ENCODE assay signal across 14 cellular contexts in the genomic region with DNA sequence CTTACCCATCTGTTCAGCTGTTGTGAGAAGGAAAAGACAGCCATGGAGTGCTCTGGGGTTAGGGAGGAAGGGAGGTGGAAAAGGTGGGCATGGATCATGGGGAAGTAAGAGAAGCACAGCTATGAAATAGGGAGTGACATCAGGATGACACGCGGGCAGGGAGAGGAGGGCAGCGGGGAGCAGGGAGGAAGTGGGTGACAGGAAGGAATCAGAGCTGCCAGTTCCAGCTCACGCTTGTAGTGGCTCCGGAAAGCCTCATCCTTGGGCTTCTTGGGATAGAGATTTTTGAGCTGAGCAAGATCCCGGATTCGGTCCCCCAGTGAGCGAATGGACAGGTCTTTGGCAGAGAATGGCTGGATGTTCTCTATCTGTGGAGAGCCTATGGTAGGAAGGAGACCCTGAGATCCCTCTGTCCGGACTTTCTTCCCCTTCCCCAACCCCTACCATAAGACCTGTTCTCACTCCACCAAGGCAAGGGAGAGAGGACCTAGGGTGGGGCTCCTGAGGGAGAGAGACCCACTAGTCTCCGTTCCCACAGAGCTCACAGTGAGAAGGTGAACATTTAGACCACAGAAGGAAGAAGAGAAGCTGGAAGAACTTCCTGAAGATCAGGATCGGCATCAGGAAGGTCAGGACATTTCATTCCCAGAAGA. TPM values are rescaled to one million over a fixed set of nuclear protein-coding genes. Genes with fewer than 3 reads are reported as not detected.
DNase-seq lines count a peak whose midpoint lies in the region; ATAC-seq, FAIRE-seq and TF ChIP-seq lines count a peak whose summit lies in the region.
"Had no signal": no experiment of that assay in that cellular context is flagged by ENCODE, and none has a peak within 500 bp of the region (broad histone marks: within the 10 kb centered on the region; RNA-seq: fewer than 3 reads in every experiment).

No MANE protein-coding gene starts in this region.

- H3K27ac Mint-ChIP-seq in activated T-helper 1 cell treated with anti-CD3 and anti-CD28 coated beads, Interleukin-12 subunit alpha, Interleukin-12 subunit beta, Interleukin-2, Interleukin-4 antibody, amounts not matched to agents 30 ng/mL and 10 ng/mL and 1 ng/mL, durations not matched to agents 14 hours and 24 hours and 36 hours, result peak overlapping the region; percentile 45

- no peak overlapping the region for H2BK120ac ChIP-seq in mesendoderm (ENCODE audit: low read depth, low read length)

- H3K79me2 ChIP-seq in HepG2 (ENCODE audit: insufficient read depth, low read length), result no peaks in the 10 kb centered on the region
- H3K79me2 ChIP-seq in mesendoderm (ENCODE audit: control insufficient read depth, insufficient read depth, low read length), result no peaks in the 10 kb centered on the region

- H3K4me3 Mint-ChIP-seq in activated T-helper 1 cell treated with anti-CD3 and anti-CD28 coated beads, Interleukin-12 subunit alpha, Interleukin-12 subunit beta, Interleukin-2, Interleukin-4 antibody, amounts not matched to agents 30 ng/mL and 10 ng/mL and 1 ng/mL, durations not matched to agents 14 hours and 24 hours and 36 hours, result no peak overlapping the region

- 80% methylated on average over 11 of the region's 11 CpGs for WGBS in liver
- WGBS in HepG2 (ENCODE audit: low lambda C conversion rate), result 85% methylated on average over 10 of the region's 11 CpGs
- WGBS in mesendoderm (ENCODE audit: extremely low coverage, insufficient coverage, low lambda C conversion rate), result no CpG with 5 or more reads among the region's 11 CpGs

- H3K9me3 Mint-ChIP-seq in activated T-helper 1 cell treated with anti-CD3 and anti-CD28 coated beads, Interleukin-12 subunit alpha, Interleukin-12 subunit beta, Interleukin-2, Interleukin-4 antibody, amounts not matched to agents 30 ng/mL and 10 ng/mL and 1 ng/mL, durations not matched to agents 14 hours and 24 hours and 36 hours, result no peaks in the 10 kb centered on the region

- H3K27me3 ChIP-seq in liver (ENCODE audit: control insufficient read depth in 4 of 4, insufficient read depth in 4 of 4, low read length in 3 of 4) (no peaks in the 10 kb centered on the region), HepG2 (ENCODE audit: control insufficient read depth in 1 of 2, insufficient read depth in 2 of 2, low read length in 2 of 2) (no peaks in the 10 kb centered on the region), lower lobe of right lung (ENCODE audit: low read depth) (no peaks in the 10 kb centered on the region), mesendoderm (ENCODE audit: insufficient read depth, low read length, poor library complexity) (no peaks in the 10 kb centered on the region)
- H3K27me3 ChIP-seq: BE2C, colonic mucosa, gastroesophageal sphincter had no signal

- POLR2A ChIA-PET in HepG2 (lab: Yijun Ruan, JAX), result interaction anchor here (1.6 to 13.5 kb wide), 3 partner anchors 10 to 20 kb away, joined by 6 to 309 read pairs (median 109); a partner anchor contains a TSS

- H4K8ac ChIP-seq in mesendoderm (ENCODE audit: low read depth, low read length), result no peak overlapping the region

- H3K4ac ChIP-seq in mesendoderm (ENCODE audit: low read depth, low read length), result no peak overlapping the region

- H3K18ac ChIP-seq in mesendoderm (ENCODE audit: low read length), result no peak overlapping the region

- H3K4me1 ChIP-seq in liver (ENCODE audit: control insufficient read depth in 4 of 4, insufficient read depth in 4 of 4, low read length in 3 of 4), result peaks cover 7 to 21% (median 10%) of the 10 kb centered on the region in 4 donors
- peaks cover 51% of the 10 kb centered on the region for H3K4me1 ChIP-seq in HepG2 (ENCODE audit: insufficient read depth, low read length)
- peaks cover 6% of the 10 kb centered on the region for H3K4me1 ChIP-seq in lower lobe of right lung
- peaks cover 3% of the 10 kb centered on the region for H3K4me1 ChIP-seq in mesendoderm (ENCODE audit: control insufficient read depth, low read depth, low read length)

- H3K56ac ChIP-seq in mesendoderm (ENCODE audit: low read length), result no peak overlapping the region

- FAIRE-seq in HepG2 (lab: Jason Lieb, UNC), result no peak
- FAIRE-seq: K562 had no signal

- no peak overlapping the region for H3K23ac ChIP-seq in mesendoderm (ENCODE audit: low read length)

- H3K4me1 Mint-ChIP-seq in activated T-helper 1 cell treated with anti-CD3 and anti-CD28 coated beads, Interleukin-12 subunit alpha, Interleukin-12 subunit beta, Interleukin-2, Interleukin-4 antibody, amounts not matched to agents 30 ng/mL and 10 ng/mL and 1 ng/mL, durations not matched to agents 14 hours and 24 hours and 36 hours (ENCODE audit: low read depth), result peaks cover 23% of the 10 kb centered on the region

- peaks cover 7 to 57% (median 39%) of the 10 kb centered on the region in 4 donors for H3K36me3 ChIP-seq in liver (ENCODE audit: control insufficient read depth in 4 of 4, insufficient read depth in 3 of 4, low read depth in 1 of 4, low read length in 3 of 4)
- peaks cover 8 to 9% of the 10 kb centered on the region in 2 experiments; a peak in 4 of 5 replicates for H3K36me3 ChIP-seq in HepG2 (replicated peaks in 1 of 2; ENCODE audit: control insufficient read depth in 1 of 2, insufficient read depth in 2 of 2, low read length in 2 of 2)
- peaks cover 100% of the 10 kb centered on the region for H3K36me3 ChIP-seq in lower lobe of right lung
- peaks cover 10% of the 10 kb centered on the region for H3K36me3 ChIP-seq in mesendoderm (ENCODE audit: control insufficient read depth, insufficient read depth, low read length)

- H2AFZ ChIP-seq in HepG2 (ENCODE audit: low read length), result no peak overlapping the region

- no peak overlapping the region for H2BK15ac ChIP-seq in mesendoderm (replicated peaks; ENCODE audit: low read depth)

- in situ Hi-C loops in HepG2 (cut with HindIII; ENCODE audit: extremely low pct_ligation_motif_present, low pct_unique_long_range_greater_than_20kb), result no loop called here

- H3K79me1 ChIP-seq in mesendoderm (ENCODE audit: low read length), result no peaks in the 10 kb centered on the region

- no peaks in the 10 kb centered on the region for H4K20me1 ChIP-seq in HepG2 (ENCODE audit: insufficient read depth, low read length)

- DNase-seq in HepG2 (ENCODE audit: low spot score), result no peak
- no peak for DNase-seq in activated T-helper 1 cell treated with anti-CD3 and anti-CD28 coated beads, Interleukin-12 subunit alpha, Interleukin-12 subunit beta, Interleukin-2, Interleukin-4 antibody, amounts not matched to agents 30 ng/mL and 10 ng/mL and 1 ng/mL, durations not matched to agents 14 hours and 24 hours and 36 hours (ENCODE audit: low spot score)
- DNase-seq in lower lobe of right lung, result no peak
- DNase-seq in NCI-H146 (lab: John Stamatoyannopoulos, UW), result no peak
- no peak for DNase-seq in mesendoderm
- no peak for DNase-seq in HCEC 1CT
- DNase-seq: BE2C, colonic mucosa, NCI-H187 treated with DMSO at 0.1 percent for 48 hours had no signal

- BruUV-seq in HepG2 (replicated peaks; lab: Mats Ljungman, UMichigan), result no TSS peak

- H3K4me3 ChIP-seq in liver (ENCODE audit: low read depth in 1 of 3, low read length in 3 of 3) (no peak overlapping the region), HepG2 (replicated peaks in 1 of 3; ENCODE audit: insufficient read depth in 1 of 3, low read depth in 2 of 3, low read length in 3 of 3) (no peak overlapping the region), lower lobe of right lung (no peak overlapping the region), mesendoderm (ENCODE audit: low read length) (no peak overlapping the region)
- H3K4me3 ChIP-seq: colonic mucosa, gastroesophageal sphincter, K562, SK-N-MC had no signal

- H3K27me3 Mint-ChIP-seq in activated T-helper 1 cell treated with anti-CD3 and anti-CD28 coated beads, Interleukin-12 subunit alpha, Interleukin-12 subunit beta, Interleukin-2, Interleukin-4 antibody, amounts not matched to agents 30 ng/mL and 10 ng/mL and 1 ng/mL, durations not matched to agents 14 hours and 24 hours and 36 hours (ENCODE audit: insufficient read depth), result peaks cover 2% of the 10 kb centered on the region

- ATAC-seq in HepG2 (no peak), lower lobe of right lung (no peak), HG03378 (IDR thresholded peaks at IDR 0.05; ENCODE audit: unreplicated experiment) (no peak)
- ATAC-seq: gastroesophageal sphincter, K562 had no signal

- intact Hi-C loops in HepG2 (cut with micrococcal nuclease; ENCODE audit: unreplicated experiment), result no loop called here
- intact Hi-C loops in activated T-helper 1 cell treated with anti-CD3 and anti-CD28 coated beads, Interleukin-12 subunit alpha, Interleukin-12 subunit beta, Interleukin-2, Interleukin-4 antibody, amounts not matched to agents 30 ng/mL and 10 ng/mL and 1 ng/mL, durations not matched to agents 14 hours and 24 hours and 36 hours (cut with micrococcal nuclease), result no loop called here
- intact Hi-C loops in lower lobe of right lung (cut with DNase I), result no loop called here

- TF ChIP-seq EP300 in HepG2 (IDR thresholded peaks at IDR 0.05; ENCODE audit: low read depth in 2 of 2, low read length in 2 of 2) (no peak), HepG2 (CRISPR knock-in tag; IDR thresholded peaks at IDR 0.05; ENCODE audit: borderline replicate concordance) (no peak)

- H3K27ac ChIP-seq in liver (ENCODE audit: low read depth in 1 of 2, low read length in 2 of 2), result peak overlapping the region; percentile 1 to 23
- no peak overlapping the region for H3K27ac ChIP-seq in HepG2 (ENCODE audit: extremely low read length, insufficient read depth, low read length)
- peak overlapping the region; percentile 11 for H3K27ac ChIP-seq in lower lobe of right lung
- no peak overlapping the region for H3K27ac ChIP-seq in mesendoderm (ENCODE audit: low read depth, low read length)
- H3K27ac ChIP-seq: colonic mucosa, SK-N-MC had no signal

- no peak overlapping the region for H2AK5ac ChIP-seq in mesendoderm (ENCODE audit: low read length)

- H3K4me2 ChIP-seq in HepG2 (ENCODE audit: low read depth, low read length) (no peak overlapping the region), mesendoderm (ENCODE audit: low read length) (no peak overlapping the region)

- CTCF ChIA-PET in HepG2 (lab: Yijun Ruan, JAX; ENCODE audit: low intra/inter-chr PET ratio, low total read pairs), result no interaction called here

- H3K9me3 ChIP-seq in liver (ENCODE audit: control insufficient read depth in 4 of 4, low read length in 3 of 4), result no peaks in the 10 kb centered on the region
- H3K9me3 ChIP-seq in HepG2 (ENCODE audit: low read length), result no peaks in the 10 kb centered on the region
- H3K9me3 ChIP-seq in lower lobe of right lung, result no peaks in the 10 kb centered on the region
- H3K9me3 ChIP-seq: BE2C, colonic mucosa, gastroesophageal sphincter had no signal

- H3K9ac ChIP-seq in liver (ENCODE audit: low read depth in 1 of 2, low read length in 2 of 2) (no peak overlapping the region), HepG2 (ENCODE audit: insufficient read depth, low read depth, low read length) (no peak overlapping the region), mesendoderm (ENCODE audit: low read length) (no peak overlapping the region)

- peaks cover 54% of the 10 kb centered on the region for H3K36me3 Mint-ChIP-seq in activated T-helper 1 cell treated with anti-CD3 and anti-CD28 coated beads, Interleukin-12 subunit alpha, Interleukin-12 subunit beta, Interleukin-2, Interleukin-4 antibody, amounts not matched to agents 30 ng/mL and 10 ng/mL and 1 ng/mL, durations not matched to agents 14 hours and 24 hours and 36 hours (ENCODE audit: low read depth)

- TF ChIP-seq CTCF in liver (IDR thresholded peaks at IDR 0.05; ENCODE audit: low read depth, low read length, missing input control) (no peak), HepG2 (CRISPR knock-in tag; IDR thresholded peaks at IDR 0.05) (no peak), lower lobe of right lung (IDR thresholded peaks at IDR 0.05) (no peak)

- no peak overlapping the region for H4K5ac ChIP-seq in mesendoderm (ENCODE audit: low read length)

- TF ChIP-seq RAD21 in liver (IDR thresholded peaks at IDR 0.05) (no peak), HepG2 (CRISPR knock-in tag; IDR thresholded peaks at IDR 0.05) (no peak)

- H2BK5ac ChIP-seq in mesendoderm (ENCODE audit: low read length), result no peak overlapping the region

- no peak for TF ChIP-seq POLR2A in HepG2 (IDR thresholded peaks at IDR 0.05; ENCODE audit: insufficient read depth in 1 of 2, low read depth in 2 of 2, low read length in 2 of 2)

RNA-seq across cellular contexts. Expression of a gene that starts 10.3 kb away (rescaled TPM):
- 1 to 10 TPM; 3.9 to 10.0 TPM for total RNA-seq in liver
- 1 to 10 TPM; 1.9 to 8.6 TPM for polyA plus RNA-seq in liver
- total RNA-seq in HepG2 (2016; rRNA removed; fragmentation: Illumina TruSeq; extraction: Trizol), result 11.0 and 11.7 TPM in 2 replicates
- 3.0 and 3.6 TPM in 2 replicates for total RNA-seq in HepG2 (2016; cell fraction: cytosol; rRNA removed; fragmentation: Illumina TruSeq; extraction: Trizol; ENCODE audit: low read depth)
- total RNA-seq in HepG2 (2016; cell fraction: insoluble cytoplasmic fraction; rRNA removed; fragmentation: Illumina TruSeq; extraction: Trizol), result 11.0 and 11.7 TPM in 2 replicates
- 6.6 and 6.9 TPM in 2 replicates for total RNA-seq in HepG2 (2016; cell fraction: membrane; rRNA removed; fragmentation: Illumina TruSeq; extraction: Trizol)
- 5.9 and 6.3 TPM in 2 replicates for total RNA-seq in HepG2 (2016; cell fraction: nucleus; rRNA removed; fragmentation: Illumina TruSeq; extraction: Trizol)
- 12.9 and 17.5 TPM in 2 replicates for polyA plus RNA-seq in HepG2 (2011; rRNA removed)
- 11.8 and 13.8 TPM in 2 replicates for polyA plus RNA-seq in HepG2 (2011; cell fraction: cytosol; rRNA removed)
- 15.3 and 15.9 TPM in 2 replicates for polyA plus RNA-seq in HepG2 (2011; cell fraction: nucleus; rRNA removed)
- polyA plus RNA-seq in HepG2 (2012), result 8.1 and 11.0 TPM in 2 replicates
- 1.9 and 2.1 TPM in 2 replicates for polyA plus RNA-seq in HepG2 (2016; cell fraction: cytosol; fragmentation: Illumina TruSeq; extraction: Trizol; ENCODE audit: low read depth)
- 11.1 and 11.2 TPM in 2 replicates for polyA plus RNA-seq in HepG2 (2016; cell fraction: insoluble cytoplasmic fraction; fragmentation: Illumina TruSeq; extraction: Trizol; ENCODE audit: low read depth)
- 4.3 and 4.7 TPM in 2 replicates for polyA plus RNA-seq in HepG2 (2016; cell fraction: membrane; fragmentation: Illumina TruSeq; extraction: Trizol; ENCODE audit: low read depth)
- 14.2 and 14.8 TPM in 2 replicates for polyA plus RNA-seq in HepG2 (2016; cell fraction: nucleus; fragmentation: Illumina TruSeq; extraction: Trizol; ENCODE audit: insufficient read depth, low read depth)
- 19.1 and 23.7 TPM in 2 replicates for polyA minus RNA-seq in HepG2 (2011; rRNA and poly(A)+ RNA removed; ENCODE audit: low replicate concordance)
- polyA minus RNA-seq in HepG2 (2011; cell fraction: cytosol; rRNA and poly(A)+ RNA removed), result 9.8 and 9.9 TPM in 2 replicates
- polyA minus RNA-seq in HepG2 (2011; cell fraction: nucleus; rRNA and poly(A)+ RNA removed), result 5.2 and 7.7 TPM in 2 replicates
- 73.6 and 80.3 TPM in 2 replicates for total RNA-seq in activated T-helper 1 cell treated with anti-CD3 and anti-CD28 coated beads, Interleukin-12 subunit alpha, Interleukin-12 subunit beta, Interleukin-2, Interleukin-4 antibody, amounts not matched to agents 30 ng/mL and 10 ng/mL and 1 ng/mL, durations not matched to agents 14 hours and 24 hours and 36 hours
- total RNA-seq in lower lobe of right lung, result 28.9 TPM
- polyA plus RNA-seq in mesendoderm (2013, experiment 1 of 2), result 10.0 TPM
- 9.5 TPM for polyA plus RNA-seq in mesendoderm (2013, experiment 2 of 2)

RNA-seq across cellular contexts. Expression of a gene that starts 12.0 kb away (rescaled TPM):
- total RNA-seq in liver (10 to 100 TPM; 27.4 to 54.0 TPM), HepG2 (2016; rRNA removed; fragmentation: Illumina TruSeq; extraction: Trizol) (19.4 and 28.0 TPM in 2 replicates), lower lobe of right lung (269 TPM)
- polyA plus RNA-seq in liver (10 to 100 TPM; 33.2 to 57.4 TPM), HepG2 (2011; rRNA removed) (62.2 and 68.7 TPM in 2 replicates)
- total RNA-seq in HepG2 (2016; cell fraction: cytosol; rRNA removed; fragmentation: Illumina TruSeq; extraction: Trizol; ENCODE audit: low read depth), result 6.8 and 8.2 TPM in 2 replicates
- 16.5 and 28.8 TPM in 2 replicates for total RNA-seq in HepG2 (2016; cell fraction: insoluble cytoplasmic fraction; rRNA removed; fragmentation: Illumina TruSeq; extraction: Trizol)
- 12.1 and 12.8 TPM in 2 replicates for total RNA-seq in HepG2 (2016; cell fraction: membrane; rRNA removed; fragmentation: Illumina TruSeq; extraction: Trizol)
- 25.5 and 33.3 TPM in 2 replicates for total RNA-seq in HepG2 (2016; cell fraction: nucleus; rRNA removed; fragmentation: Illumina TruSeq; extraction: Trizol)
- 28.2 and 38.4 TPM in 2 replicates for polyA plus RNA-seq in HepG2 (2011; cell fraction: cytosol; rRNA removed)
- 203 and 258 TPM in 2 replicates for polyA plus RNA-seq in HepG2 (2011; cell fraction: nucleus; rRNA removed)
- polyA plus RNA-seq in HepG2 (2012), result 33.9 and 37.3 TPM in 2 replicates
- 3.4 and 3.9 TPM in 2 replicates for polyA plus RNA-seq in HepG2 (2016; cell fraction: cytosol; fragmentation: Illumina TruSeq; extraction: Trizol; ENCODE audit: low read depth)
- 16.5 and 19.0 TPM in 2 replicates for polyA plus RNA-seq in HepG2 (2016; cell fraction: insoluble cytoplasmic fraction; fragmentation: Illumina TruSeq; extraction: Trizol; ENCODE audit: low read depth)
- polyA plus RNA-seq in HepG2 (2016; cell fraction: membrane; fragmentation: Illumina TruSeq; extraction: Trizol; ENCODE audit: low read depth), result 8.0 and 8.1 TPM in 2 replicates
- polyA plus RNA-seq in HepG2 (2016; cell fraction: nucleus; fragmentation: Illumina TruSeq; extraction: Trizol; ENCODE audit: insufficient read depth, low read depth), result 87.2 and 88.4 TPM in 2 replicates
- 65.8 and 169 TPM in 2 replicates for polyA minus RNA-seq in HepG2 (2011; rRNA and poly(A)+ RNA removed; ENCODE audit: low replicate concordance)
- 16.4 and 22.5 TPM in 2 replicates for polyA minus RNA-seq in HepG2 (2011; cell fraction: cytosol; rRNA and poly(A)+ RNA removed)
- polyA minus RNA-seq in HepG2 (2011; cell fraction: nucleus; rRNA and poly(A)+ RNA removed), result 34.6 and 43.3 TPM in 2 replicates
- total RNA-seq in activated T-helper 1 cell treated with anti-CD3 and anti-CD28 coated beads, Interleukin-12 subunit alpha, Interleukin-12 subunit beta, Interleukin-2, Interleukin-4 antibody, amounts not matched to agents 30 ng/mL and 10 ng/mL and 1 ng/mL, durations not matched to agents 14 hours and 24 hours and 36 hours, result 306 and 318 TPM in 2 replicates
- 22.6 TPM for polyA plus RNA-seq in mesendoderm (2013, experiment 1 of 2)
- polyA plus RNA-seq in mesendoderm (2013, experiment 2 of 2), result 22.2 TPM

RNA-seq across cellular contexts. Expression of a gene that starts 20.6 kb away (rescaled TPM):
- total RNA-seq in liver (10 to 100 TPM in 1 of 2 donors, 1 to 10 TPM in 1; 3.8 to 10.9 TPM), HepG2 (2016; rRNA removed; fragmentation: Illumina TruSeq; extraction: Trizol) (8.3 and 12.9 TPM in 2 replicates), lower lobe of right lung (19.1 TPM)
- polyA plus RNA-seq in liver (1 to 10 TPM; 1.4 to 2.5 TPM), HepG2 (2011; rRNA removed) (7.4 and 11.4 TPM in 2 replicates)
- 1.1 and 1.5 TPM in 2 replicates for total RNA-seq in HepG2 (2016; cell fraction: cytosol; rRNA removed; fragmentation: Illumina TruSeq; extraction: Trizol; ENCODE audit: low read depth)
- total RNA-seq in HepG2 (2016; cell fraction: insoluble cytoplasmic fraction; rRNA removed; fragmentation: Illumina TruSeq; extraction: Trizol), result 8.4 and 12.6 TPM in 2 replicates
- 3.9 and 4.4 TPM in 2 replicates for total RNA-seq in HepG2 (2016; cell fraction: membrane; rRNA removed; fragmentation: Illumina TruSeq; extraction: Trizol)
- 18.4 and 20.1 TPM in 2 replicates for total RNA-seq in HepG2 (2016; cell fraction: nucleus; rRNA removed; fragmentation: Illumina TruSeq; extraction: Trizol)
- 4.1 and 4.8 TPM in 2 replicates for polyA plus RNA-seq in HepG2 (2011; cell fraction: cytosol; rRNA removed)
- polyA plus RNA-seq in HepG2 (2011; cell fraction: nucleus; rRNA removed), result 14.3 and 15.1 TPM in 2 replicates
- 4.5 and 6.4 TPM in 2 replicates for polyA plus RNA-seq in HepG2 (2012)
- 0.51 and 0.62 TPM in 2 replicates for polyA plus RNA-seq in HepG2 (2016; cell fraction: cytosol; fragmentation: Illumina TruSeq; extraction: Trizol; ENCODE audit: low read depth)
- polyA plus RNA-seq in HepG2 (2016; cell fraction: insoluble cytoplasmic fraction; fragmentation: Illumina TruSeq; extraction: Trizol; ENCODE audit: low read depth), result 5.7 and 6.0 TPM in 2 replicates
- polyA plus RNA-seq in HepG2 (2016; cell fraction: membrane; fragmentation: Illumina TruSeq; extraction: Trizol; ENCODE audit: low read depth), result 1.6 and 1.9 TPM in 2 replicates
- 24.7 and 25.8 TPM in 2 replicates for polyA plus RNA-seq in HepG2 (2016; cell fraction: nucleus; fragmentation: Illumina TruSeq; extraction: Trizol; ENCODE audit: insufficient read depth, low read depth)
- 11.6 and 44.1 TPM in 2 replicates for polyA minus RNA-seq in HepG2 (2011; rRNA and poly(A)+ RNA removed; ENCODE audit: low replicate concordance)
- 3.4 and 5.6 TPM in 2 replicates for polyA minus RNA-seq in HepG2 (2011; cell fraction: cytosol; rRNA and poly(A)+ RNA removed)
- 11.1 and 11.2 TPM in 2 replicates for polyA minus RNA-seq in HepG2 (2011; cell fraction: nucleus; rRNA and poly(A)+ RNA removed)
- total RNA-seq in activated T-helper 1 cell treated with anti-CD3 and anti-CD28 coated beads, Interleukin-12 subunit alpha, Interleukin-12 subunit beta, Interleukin-2, Interleukin-4 antibody, amounts not matched to agents 30 ng/mL and 10 ng/mL and 1 ng/mL, durations not matched to agents 14 hours and 24 hours and 36 hours, result 70.2 and 71.7 TPM in 2 replicates
- 14.8 TPM for polyA plus RNA-seq in mesendoderm (2013, experiment 1 of 2)
- polyA plus RNA-seq in mesendoderm (2013, experiment 2 of 2), result 14.9 TPM

RNA-seq across cellular contexts. Expression of a gene that starts 29.1 kb away (rescaled TPM):
- total RNA-seq in liver (100 to 1,000 TPM; 151 to 375 TPM), HepG2 (2016; rRNA removed; fragmentation: Illumina TruSeq; extraction: Trizol) (14.7 and 16.5 TPM in 2 replicates), lower lobe of right lung (404 TPM)
- polyA plus RNA-seq in liver (100 to 1,000 TPM in 1 of 2 donors, 10 to 100 TPM in 1; 87.5 to 127 TPM), HepG2 (2011; rRNA removed) (30.8 and 33.6 TPM in 2 replicates)
- 7.0 and 7.1 TPM in 2 replicates for total RNA-seq in HepG2 (2016; cell fraction: cytosol; rRNA removed; fragmentation: Illumina TruSeq; extraction: Trizol; ENCODE audit: low read depth)
- total RNA-seq in HepG2 (2016; cell fraction: insoluble cytoplasmic fraction; rRNA removed; fragmentation: Illumina TruSeq; extraction: Trizol), result 12.6 and 13.0 TPM in 2 replicates
- 9.7 and 10.2 TPM in 2 replicates for total RNA-seq in HepG2 (2016; cell fraction: membrane; rRNA removed; fragmentation: Illumina TruSeq; extraction: Trizol)
- 47.7 and 58.7 TPM in 2 replicates for total RNA-seq in HepG2 (2016; cell fraction: nucleus; rRNA removed; fragmentation: Illumina TruSeq; extraction: Trizol)
- polyA plus RNA-seq in HepG2 (2011; cell fraction: cytosol; rRNA removed), result 30.4 and 39.0 TPM in 2 replicates
- 188 and 243 TPM in 2 replicates for polyA plus RNA-seq in HepG2 (2011; cell fraction: nucleus; rRNA removed)
- polyA plus RNA-seq in HepG2 (2012), result 92.4 and 98.3 TPM in 2 replicates
- polyA plus RNA-seq in HepG2 (2016; cell fraction: cytosol; fragmentation: Illumina TruSeq; extraction: Trizol; ENCODE audit: low read depth), result 2.5 TPM in 2 replicates
- 11.6 and 18.1 TPM in 2 replicates for polyA plus RNA-seq in HepG2 (2016; cell fraction: insoluble cytoplasmic fraction; fragmentation: Illumina TruSeq; extraction: Trizol; ENCODE audit: low read depth)
- 4.9 TPM in 2 replicates for polyA plus RNA-seq in HepG2 (2016; cell fraction: membrane; fragmentation: Illumina TruSeq; extraction: Trizol; ENCODE audit: low read depth)
- 95.2 and 99.3 TPM in 2 replicates for polyA plus RNA-seq in HepG2 (2016; cell fraction: nucleus; fragmentation: Illumina TruSeq; extraction: Trizol; ENCODE audit: insufficient read depth, low read depth)
- 6.6 and 218 TPM in 2 replicates for polyA minus RNA-seq in HepG2 (2011; rRNA and poly(A)+ RNA removed; ENCODE audit: low replicate concordance)
- polyA minus RNA-seq in HepG2 (2011; cell fraction: cytosol; rRNA and poly(A)+ RNA removed), result 92.2 and 104 TPM in 2 replicates
- 85.0 and 102 TPM in 2 replicates for polyA minus RNA-seq in HepG2 (2011; cell fraction: nucleus; rRNA and poly(A)+ RNA removed)
- 0.26 and 0.73 TPM in 2 replicates for total RNA-seq in activated T-helper 1 cell treated with anti-CD3 and anti-CD28 coated beads, Interleukin-12 subunit alpha, Interleukin-12 subunit beta, Interleukin-2, Interleukin-4 antibody, amounts not matched to agents 30 ng/mL and 10 ng/mL and 1 ng/mL, durations not matched to agents 14 hours and 24 hours and 36 hours
- 16.1 TPM for polyA plus RNA-seq in mesendoderm (2013, experiment 1 of 2)
- 15.2 TPM for polyA plus RNA-seq in mesendoderm (2013, experiment 2 of 2)

RNA-seq across cellular contexts. Expression of a gene that starts 48.2 kb away (rescaled TPM):
- not detected for total RNA-seq in liver
- not detected for polyA plus RNA-seq in liver
- not detected in 2 replicates for total RNA-seq in HepG2 (2016; rRNA removed; fragmentation: Illumina TruSeq; extraction: Trizol)
- total RNA-seq in HepG2 (2016; cell fraction: cytosol; rRNA removed; fragmentation: Illumina TruSeq; extraction: Trizol; ENCODE audit: low read depth), result not detected in 2 replicates
- not detected in 2 replicates for total RNA-seq in HepG2 (2016; cell fraction: insoluble cytoplasmic fraction; rRNA removed; fragmentation: Illumina TruSeq; extraction: Trizol)
- total RNA-seq in HepG2 (2016; cell fraction: membrane; rRNA removed; fragmentation: Illumina TruSeq; extraction: Trizol), result not detected in 2 replicates
- total RNA-seq in HepG2 (2016; cell fraction: nucleus; rRNA removed; fragmentation: Illumina TruSeq; extraction: Trizol), result not detected in 2 replicates
- polyA plus RNA-seq in HepG2 (2011; rRNA removed), result 0.20 TPM in 1 of 2 replicates, not detected in the other
- polyA plus RNA-seq in HepG2 (2011; cell fraction: cytosol; rRNA removed), result not detected in 2 replicates
- not detected in 2 replicates for polyA plus RNA-seq in HepG2 (2011; cell fraction: nucleus; rRNA removed)
- not detected in 2 replicates for polyA plus RNA-seq in HepG2 (2012)
- polyA plus RNA-seq in HepG2 (2016; cell fraction: cytosol; fragmentation: Illumina TruSeq; extraction: Trizol; ENCODE audit: low read depth), result not detected in 2 replicates
- not detected in 2 replicates for polyA plus RNA-seq in HepG2 (2016; cell fraction: insoluble cytoplasmic fraction; fragmentation: Illumina TruSeq; extraction: Trizol; ENCODE audit: low read depth)
- polyA plus RNA-seq in HepG2 (2016; cell fraction: membrane; fragmentation: Illumina TruSeq; extraction: Trizol; ENCODE audit: low read depth), result not detected in 2 replicates
- polyA plus RNA-seq in HepG2 (2016; cell fraction: nucleus; fragmentation: Illumina TruSeq; extraction: Trizol; ENCODE audit: insufficient read depth, low read depth), result not detected in 2 replicates
- polyA minus RNA-seq in HepG2 (2011; rRNA and poly(A)+ RNA removed; ENCODE audit: low replicate concordance), result not detected in 2 replicates
- not detected in 2 replicates for polyA minus RNA-seq in HepG2 (2011; cell fraction: cytosol; rRNA and poly(A)+ RNA removed)
- not detected in 2 replicates for polyA minus RNA-seq in HepG2 (2011; cell fraction: nucleus; rRNA and poly(A)+ RNA removed)
- total RNA-seq in activated T-helper 1 cell treated with anti-CD3 and anti-CD28 coated beads, Interleukin-12 subunit alpha, Interleukin-12 subunit beta, Interleukin-2, Interleukin-4 antibody, amounts not matched to agents 30 ng/mL and 10 ng/mL and 1 ng/mL, durations not matched to agents 14 hours and 24 hours and 36 hours, result not detected in 2 replicates
- total RNA-seq in lower lobe of right lung, result not detected
- not detected for polyA plus RNA-seq in mesendoderm (2013, experiment 1 of 2)
- not detected for polyA plus RNA-seq in mesendoderm (2013, experiment 2 of 2)
- total RNA-seq: colonic mucosa, gastroesophageal sphincter, K562 had no signal
- polyA plus RNA-seq: K562 had no signal

Comparison
In these comparisons a context has a peak if more than half of its experiments do, and no peak if none do; other contexts are left out.
1. H3K27ac ChIP-seq: peak in liver (2 of 2) and lower lobe of right lung (single experiment); none in HepG2 (single experiment) and mesendoderm (single experiment).